24 cellular contexts compared by ENCODE assay signal in genomic region chr3:143224731-143225130, GRCh38.
DNase-seq lines count a peak whose midpoint lies in the region; TF ChIP-seq lines count a peak whose summit lies in the region.
"Had no signal": no experiment of that assay in that cellular context is flagged by ENCODE, and none has a peak within 500 bp of the region (broad histone marks: within the 10 kb centered on the region; RNA-seq: fewer than 3 reads in every experiment).

No MANE protein-coding gene starts in this region.

- no peaks in the 10 kb centered on the region for H3K9me3 Mint-ChIP-seq in HFFc6
- H3K9me3 Mint-ChIP-seq: CD4-positive, alpha-beta T cell; GM23338 had no signal

- no peak overlapping the region for H3K4me3 Mint-ChIP-seq in HFFc6
- H3K4me3 Mint-ChIP-seq: CD4-positive, alpha-beta T cell; GM23338; T-helper 17 cell had no signal

- TF ChIP-seq CTCF in HFFc6 (IDR thresholded peaks at IDR 0.05), result no peak
- no peak for TF ChIP-seq CTCF in RWPE1 (conservative IDR thresholded peaks at IDR 0.05; ENCODE audit: low read depth)

- DNase-seq in DMS153 (lab: John Stamatoyannopoulos, UW) (peak; percentile 26), DMS153 treated with DMSO at 0.1 percent for 48 hours (lab: John Stamatoyannopoulos, UW; ENCODE audit: unreplicated experiment) (no peak), NCI-H146 (lab: John Stamatoyannopoulos, UW) (peak; percentile 62), NCI-H774 (lab: John Stamatoyannopoulos, UW) (peak; percentile 72), renal cortical epithelial cell (ENCODE audit: low read depth) (peak; percentile 92), HFFc6 (no peak), RWPE1 (ENCODE audit: low spot score) (no peak), globus pallidus (ENCODE audit: low spot score) (no peak)
- DNase-seq: ACHN; Caco-2; CD4-positive, alpha-beta T cell; DMS 273 treated with DMSO at 0.1 percent for 48 hours; KBM-7; MM.1S; NCI-H1048; NCI-H187 treated with DMSO at 0.1 percent for 48 hours; NCI-H446 treated with DMSO at 0.1 percent for 48 hours; NCI-H82; OCI-M1; SW 1271; T-helper 17 cell had no signal

- H3K27me3 Mint-ChIP-seq in HFFc6 (ENCODE audit: insufficient read depth), result no peaks in the 10 kb centered on the region; the same call in 1 of the 2 replicates
- H3K27me3 Mint-ChIP-seq: CD4-positive, alpha-beta T cell; T-helper 17 cell had no signal

- POLR2A ChIA-PET in RWPE1 (lab: Yijun Ruan, JAX; ENCODE audit: low non-redundant PET), result no interaction called here

- H3K27ac Mint-ChIP-seq in HFFc6, result no peak overlapping the region
- H3K27ac Mint-ChIP-seq: CD4-positive, alpha-beta T cell; GM23338; T-helper 17 cell had no signal

- no peak overlapping the region for H3K27ac ChIP-seq in RWPE1
- H3K27ac ChIP-seq: 22Rv1, BLaER1 had no signal

- CTCF ChIA-PET in RWPE1 (lab: Yijun Ruan, JAX), result interaction anchor here (0.6 kb wide), 1 partner anchor 107 kb away, joined by 3 read pairs; no protein-coding TSS in a partner anchor

- H3K36me3 Mint-ChIP-seq in HFFc6 (ENCODE audit: low read depth), result no peaks in the 10 kb centered on the region

- peaks cover 6% of the 10 kb centered on the region; the same call in 1 of the 2 replicates for H3K4me1 Mint-ChIP-seq in HFFc6 (ENCODE audit: low read depth)
- H3K4me1 Mint-ChIP-seq: GM23338 had no signal

Comparison
In these comparisons a context has a peak if more than half of its experiments do, and no peak if none do; other contexts are left out.
1. DNase-seq: peak in DMS153 (single experiment), NCI-H146 (single experiment), NCI-H774 (single experiment) and renal cortical epithelial cell (single experiment); none in DMS153 treated with DMSO at 0.1 percent for 48 hours (single experiment), HFFc6 (single experiment), RWPE1 (single experiment) and globus pallidus (single experiment).